ENCODE assay signal across 14 cellular contexts in genomic region chr6:12112540-12113189, GRCh38.
DNase-seq lines count a peak whose midpoint lies in the region; ATAC-seq and TF ChIP-seq lines count a peak whose summit lies in the region.
"Had no signal": no experiment of that assay in that cellular context is flagged by ENCODE, and none has a peak within 500 bp of the region (broad histone marks: within the 10 kb centered on the region; RNA-seq: fewer than 3 reads in every experiment).

No MANE protein-coding gene starts in this region.

- DNase-seq in A172 (ENCODE audit: low spot score): peak; percentile 36
- DNase-seq in GM10248 (ENCODE audit: extremely low spot score): peak; percentile 28
- DNase-seq in glutamatergic neuron: no peak
- no peak for DNase-seq in CD8-positive, alpha-beta memory T cell
- no peak for DNase-seq in stimulated activated CD4-positive, alpha-beta T cell treated with anti-CD3 and anti-CD28 coated beads, Interleukin-2, amount 100 ng/mL, for 48 hours
- DNase-seq in body of pancreas: no peak
- DNase-seq in aorta: no peak
- DNase-seq: adrenal gland, left lung, NCI-H69, ovary had no signal

- H3K27ac Mint-ChIP-seq in glutamatergic neuron (ENCODE audit: unreplicated experiment): peak overlapping the region; percentile 62
- H3K27ac Mint-ChIP-seq in CD8-positive, alpha-beta memory T cell: peak overlapping the region in 2 of 8 donors; percentile 39 to 70

- peaks cover 55% of the 10 kb centered on the region for H3K4me1 ChIP-seq in CD8-positive, alpha-beta memory T cell (ENCODE audit: insufficient read depth, low read length)
- no peaks in the 10 kb centered on the region for H3K4me1 ChIP-seq in body of pancreas
- no peaks in the 10 kb centered on the region for H3K4me1 ChIP-seq in aorta (ENCODE audit: control insufficient read depth in 1 of 2, insufficient read depth in 2 of 2, low read length in 2 of 2)
- H3K4me1 ChIP-seq: adrenal gland, gastroesophageal sphincter, left lung had no signal

- no peak overlapping the region for H3K4me3 Mint-ChIP-seq in glutamatergic neuron (ENCODE audit: unreplicated experiment)
- no peak overlapping the region for H3K4me3 Mint-ChIP-seq in CD8-positive, alpha-beta memory T cell

- intact Hi-C loops in body of pancreas (cut with DNase I) (no loop called here), aorta (cut with DNase I) (no loop called here)

- TF ChIP-seq CTCF in GM10248 (IDR thresholded peaks at IDR 0.05; ENCODE audit: control extremely low read depth, extremely low read depth, low read depth, missing control alignments): no peak
- TF ChIP-seq CTCF in glutamatergic neuron (IDR thresholded peaks at IDR 0.05; ENCODE audit: partially characterized antibody, unreplicated experiment): no peak
- no peak for TF ChIP-seq CTCF in body of pancreas (IDR thresholded peaks at IDR 0.05)

- H3K27me3 Mint-ChIP-seq in glutamatergic neuron (ENCODE audit: unreplicated experiment): peaks cover 4% of the 10 kb centered on the region
- no peaks in the 10 kb centered on the region for H3K27me3 Mint-ChIP-seq in CD8-positive, alpha-beta memory T cell

- no peak overlapping the region for H3K4me3 ChIP-seq in CD8-positive, alpha-beta memory T cell (ENCODE audit: low read length)
- H3K4me3 ChIP-seq in body of pancreas: no peak overlapping the region
- no peak overlapping the region for H3K4me3 ChIP-seq in aorta (ENCODE audit: low read length in 2 of 2)
- H3K4me3 ChIP-seq: adrenal gland; BLaER1 treated with 17β-estradiol and CSF1 and Interleukin-3, amounts not matched to agents 10 nM and 100 nM; gastroesophageal sphincter; left lung; ovary had no signal

- peaks cover 9% of the 10 kb centered on the region for H3K36me3 Mint-ChIP-seq in glutamatergic neuron (ENCODE audit: unreplicated experiment)
- peaks cover 32 to 48% (median 36%) of the 10 kb centered on the region in 3 donors for H3K36me3 Mint-ChIP-seq in CD8-positive, alpha-beta memory T cell

- TF ChIP-seq POLR2A in body of pancreas (IDR thresholded peaks at IDR 0.05): no peak

- H3K36me3 ChIP-seq in CD8-positive, alpha-beta memory T cell (ENCODE audit: insufficient read depth, low read length): peaks cover 4% of the 10 kb centered on the region
- H3K36me3 ChIP-seq in body of pancreas (replicated peaks in 1 of 2; ENCODE audit: insufficient read depth in 1 of 2, low read depth in 2 of 2) (peaks cover 0 to 2% of the 10 kb centered on the region in 2 donors), aorta (ENCODE audit: control insufficient read depth in 1 of 2, insufficient read depth in 2 of 2, low read length in 1 of 2) (peaks cover 0 to 2% of the 10 kb centered on the region in 2 donors)
- H3K36me3 ChIP-seq: adrenal gland, ovary had no signal

- no peak overlapping the region for H3K27ac ChIP-seq in CD8-positive, alpha-beta memory T cell (ENCODE audit: low read depth, low read length)
- H3K27ac ChIP-seq in body of pancreas: no peak overlapping the region
- no peak overlapping the region for H3K27ac ChIP-seq in aorta (ENCODE audit: low read depth in 1 of 2, low read length in 2 of 2)
- H3K27ac ChIP-seq: adrenal gland, gastroesophageal sphincter, left lung, ovary had no signal

- H3K27me3 ChIP-seq in CD8-positive, alpha-beta memory T cell (ENCODE audit: insufficient read depth, low read length, poor library complexity, severe bottlenecking): no peaks in the 10 kb centered on the region
- H3K27me3 ChIP-seq in body of pancreas (no peaks in the 10 kb centered on the region), aorta (ENCODE audit: control insufficient read depth in 1 of 2, insufficient read depth in 2 of 2, low read length in 1 of 2) (no peaks in the 10 kb centered on the region)
- H3K27me3 ChIP-seq: adrenal gland; BLaER1 treated with 17β-estradiol and CSF1 and Interleukin-3, amounts not matched to agents 10 nM and 100 nM; gastroesophageal sphincter; left lung; ovary had no signal

- POLR2A ChIA-PET in GM10248 (lab: Yijun Ruan, JAX): no interaction called here
- POLR2A ChIA-PET in CD8-positive, alpha-beta memory T cell (lab: Charles Lee): no interaction called here

- CTCF ChIA-PET in GM10248 (lab: Yijun Ruan, JAX): interaction anchor here (2.4 kb wide), 1 partner anchor 177 kb away, joined by 7 read pairs; the partner anchor contains the start of gene EDN1
- CTCF ChIA-PET in CD8-positive, alpha-beta memory T cell (lab: Charles Lee): no interaction called here

- H3K9me3 Mint-ChIP-seq in glutamatergic neuron (ENCODE audit: unreplicated experiment): peaks cover 13% of the 10 kb centered on the region
- H3K9me3 Mint-ChIP-seq in CD8-positive, alpha-beta memory T cell: peaks cover 8 to 15% (median 12%) of the 10 kb centered on the region in 5 donors

- H3K4me1 Mint-ChIP-seq in glutamatergic neuron (ENCODE audit: low read depth, unreplicated experiment): peaks cover 17% of the 10 kb centered on the region
- H3K4me1 Mint-ChIP-seq in CD8-positive, alpha-beta memory T cell: peaks cover 38 to 66% (median 54%) of the 10 kb centered on the region in 3 donors

- ATAC-seq in SK-N-SH treated with all-trans-retinoic acid at 6 μM for 48 hours (peak; percentile 38; the same call in 2 of the 3 replicates), body of pancreas (no peak), aorta (ENCODE audit: low FRiP score) (no peak)
- ATAC-seq: gastroesophageal sphincter had no signal

- peaks cover 3% of the 10 kb centered on the region for H3K9me3 ChIP-seq in CD8-positive, alpha-beta memory T cell (ENCODE audit: low read length)
- no peaks in the 10 kb centered on the region for H3K9me3 ChIP-seq in body of pancreas
- H3K9me3 ChIP-seq in aorta (ENCODE audit: control insufficient read depth, low read length): peaks cover 2% of the 10 kb centered on the region
- H3K9me3 ChIP-seq: adrenal gland, ovary had no signal

- WGBS in body of pancreas, 2 donors: 89 to 90% methylated on average over 9 of the region's 9 CpGs
- WGBS in aorta, 2 donors: 91% methylated on average over 9 of the region's 9 CpGs

TF ChIP-seq in SK-N-SH treated with all-trans-retinoic acid at 6 μM for 48 hours, 23 proteins besides CTCF, POLR2A, EP300 and RAD21 (continues in another document):
- TF ChIP-seq ZNF70 (CRISPR knock-in tag; IDR thresholded peaks at IDR 0.05) (no peak), ESRRG (CRISPR knock-in tag; IDR thresholded peaks at IDR 0.05) (no peak), BACH2 (CRISPR knock-in tag; IDR thresholded peaks at IDR 0.05; ENCODE audit: borderline replicate concordance) (no peak), POU6F1 (CRISPR knock-in tag; IDR thresholded peaks at IDR 0.05; ENCODE audit: borderline replicate concordance, low read depth) (no peak), TSHZ2 (CRISPR knock-in tag; IDR thresholded peaks at IDR 0.05) (no peak), ZNF565 (CRISPR knock-in tag; conservative IDR thresholded peaks at IDR 0.05; ENCODE audit: low read depth) (no peak), CREB5 (CRISPR knock-in tag; IDR thresholded peaks at IDR 0.05; ENCODE audit: low read depth) (no peak), ZFP3 (CRISPR knock-in tag; IDR thresholded peaks at IDR 0.05) (no peak), ZNF8 (CRISPR knock-in tag; IDR thresholded peaks at IDR 0.05) (no peak), CSDC2 (CRISPR knock-in tag; IDR thresholded peaks at IDR 0.05) (no peak), TCF4 (CRISPR knock-in tag; IDR thresholded peaks at IDR 0.05; ENCODE audit: borderline replicate concordance) (no peak), SNAI2 (CRISPR knock-in tag; IDR thresholded peaks at IDR 0.05) (no peak)

Comparison
In these comparisons a context has a peak if more than half of its experiments do, and no peak if none do; other contexts are left out.
1. DNase-seq: peak in A172 (single experiment) and GM10248 (single experiment); none in glutamatergic neuron (single experiment), CD8-positive, alpha-beta memory T cell (0 of 5), stimulated activated CD4-positive, alpha-beta T cell treated with anti-CD3 and anti-CD28 coated beads, Interleukin-2, amount 100 ng/mL, for 48 hours (0 of 2), body of pancreas (0 of 4) and aorta (0 of 2).